Comparison of ENCODE assay signal across 23 cellular contexts in genomic region chr12:78279567-78279966, GRCh38.
"Had no signal": no experiment of that assay in that cellular context is flagged by ENCODE, and none has a peak within 500 bp of the region (broad histone marks: within the 10 kb centered on the region; RNA-seq: fewer than 3 reads in every experiment).

No MANE protein-coding gene starts in this region.

- H3K4me3 Mint-ChIP-seq: mesothelial cell of epicardium, naive B cell had no signal

- H3K36me3 ChIP-seq: esophagus muscularis mucosa, gastroesophageal sphincter, heart left ventricle, left lung, lower lobe of right lung had no signal

- DNase-seq: dermis blood vessel endothelial cell; dorsolateral prefrontal cortex; effector CD4-positive, alpha-beta T cell; effector memory CD4-positive, alpha-beta T cell; foreskin keratinocyte; heart left ventricle; hippocampal formation; left cardiac atrium; left lung; left ventricle myocardium superior; lower lobe of right lung; mesenchymal stem cell; mucosa of descending colon; naive B cell had no signal

- H3K9me3 ChIP-seq: esophagus muscularis mucosa, lower lobe of right lung, mucosa of descending colon had no signal

- H3K4me1 ChIP-seq: esophagus muscularis mucosa, foreskin keratinocyte, gastroesophageal sphincter, heart left ventricle, left lung, lower lobe of right lung had no signal

- H3K27ac Mint-ChIP-seq: mesothelial cell of epicardium had no signal

- H3K4me3 ChIP-seq: coronary artery, dorsolateral prefrontal cortex, esophagus muscularis mucosa, gastroesophageal sphincter, heart left ventricle, left lung, lower lobe of right lung, mucosa of descending colon had no signal

- H3K27ac ChIP-seq: coronary artery, dorsolateral prefrontal cortex, esophagus muscularis mucosa, foreskin keratinocyte, gastroesophageal sphincter, heart left ventricle, left lung, lower lobe of right lung had no signal

- ATAC-seq: foreskin keratinocyte, gastroesophageal sphincter, heart left ventricle, left cardiac atrium, left lung, left ventricle myocardium superior, mucosa of descending colon had no signal

- H3K27me3 ChIP-seq: dorsolateral prefrontal cortex, esophagus muscularis mucosa, foreskin keratinocyte, gastroesophageal sphincter, heart left ventricle, left lung had no signal

- H3K36me3 Mint-ChIP-seq: naive B cell had no signal

- FAIRE-seq: colon, endothelial cell of umbilical vein, frontal cortex, islet of Langerhans, keratinocyte had no signal

- H3K4me1 Mint-ChIP-seq: mesothelial cell of epicardium, naive B cell had no signal
